In the genomic region with DNA sequence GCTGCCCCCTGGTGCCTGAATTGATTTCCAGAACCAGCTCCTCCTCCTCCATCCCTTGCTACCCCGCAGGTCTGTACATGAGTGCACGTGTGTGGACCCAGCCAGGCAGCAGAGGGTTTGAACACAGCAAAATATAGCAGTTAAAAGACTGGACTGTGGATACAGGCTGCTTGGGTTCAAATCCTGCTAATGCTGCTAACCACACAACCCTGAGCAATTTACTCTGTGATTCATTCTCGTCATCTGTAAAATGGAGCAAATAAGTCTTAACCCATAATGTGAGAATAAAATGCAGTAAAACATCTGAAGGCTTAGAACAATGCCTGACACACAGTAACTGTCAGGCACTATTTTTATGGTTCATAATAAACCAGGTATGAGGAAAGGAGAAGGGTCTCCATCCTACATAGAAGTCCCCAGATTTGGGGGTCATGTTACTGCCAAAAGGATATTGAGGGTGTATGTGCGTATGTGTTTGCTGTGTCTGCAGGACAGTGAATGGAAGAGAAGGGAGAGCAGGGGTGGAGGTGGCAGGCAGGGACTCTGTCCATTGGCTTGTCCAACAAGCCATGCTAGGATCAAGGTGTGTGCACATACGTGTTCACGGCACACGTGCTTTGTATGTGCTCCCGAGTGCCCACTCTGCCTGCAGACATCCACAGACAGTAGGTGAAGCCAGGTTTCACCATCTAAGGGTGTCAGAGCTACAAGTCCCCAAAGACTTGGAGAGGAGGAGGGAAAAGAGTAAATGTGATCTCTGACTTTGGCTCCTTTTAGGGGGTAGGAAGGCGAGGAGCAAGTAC, we compare ENCODE assay signal across 9 cellular contexts. TPM values are rescaled to one million over a fixed set of nuclear protein-coding genes. Genes with fewer than 3 reads are reported as not detected.
DNase-seq lines count a peak whose midpoint lies in the region; ATAC-seq and TF ChIP-seq lines count a peak whose summit lies in the region.
"Had no signal": no experiment of that assay in that cellular context is flagged by ENCODE, and none has a peak within 500 bp of the region (broad histone marks: within the 10 kb centered on the region; RNA-seq: fewer than 3 reads in every experiment).

No MANE protein-coding gene starts in this region.

- H3K9me3 Mint-ChIP-seq in CD14-positive monocyte = no peaks in the 10 kb centered on the region

- no peak for DNase-seq in CD14-positive monocyte (ENCODE audit: low spot score)
- no peak for DNase-seq in PC-3
- DNase-seq in epithelial cell of esophagus (ENCODE audit: low read depth) = no peak
- no peak for DNase-seq in retinal pigment epithelial cell (ENCODE audit: low read depth)
- DNase-seq in NCI-H226 = no peak
- DNase-seq in SKM-1 treated with dmso at 0.1 percent for 144 hours (lab: John Stamatoyannopoulos, UW; ENCODE audit: unreplicated experiment) = no peak
- no peak for DNase-seq in NCI-H1930 (lab: John Stamatoyannopoulos, UW)

- peak overlapping the region; percentile 74 for H2AFZ ChIP-seq in PC-3 (ENCODE audit: low read length)

- H3K4me1 Mint-ChIP-seq in CD14-positive monocyte = peaks cover 44% of the 10 kb centered on the region

- H3K4me3 ChIP-seq in PC-3 (ENCODE audit: low read length) (peak overlapping the region; percentile 69; the same call in 1 of the 2 replicates), epithelial cell of esophagus (ENCODE audit: low read length) (no peak overlapping the region), retinal pigment epithelial cell (ENCODE audit: low read length) (peak overlapping the region; percentile 64)

- peak overlapping the region; percentile 82 for H3K27ac ChIP-seq in PC-3 (ENCODE audit: low read length)

- peaks cover 6 to 11% of the 10 kb centered on the region in 2 donors for H3K36me3 Mint-ChIP-seq in CD14-positive monocyte

- no peaks in the 10 kb centered on the region for H3K27me3 ChIP-seq in PC-3 (ENCODE audit: low read length)

- no TSS peak for BruUV-seq in PC-3 (replicated peaks; lab: Mats Ljungman, UMichigan)

- peak overlapping the region; percentile 95 to 100 (median 99) for H3K27ac Mint-ChIP-seq in CD14-positive monocyte

- H3K79me2 ChIP-seq in PC-3 (ENCODE audit: low read length) = no peaks in the 10 kb centered on the region

- intact Hi-C loops in CD14-positive monocyte (cut with micrococcal nuclease) = loop anchor here (5.0 kb wide), 2 partner anchors 35 to 40 kb away; a partner anchor contains a TSS
- intact Hi-C loops in PC-3 (cut with micrococcal nuclease) = loop anchor here (1.0 kb wide), 2 partner anchors 43 to 104 kb away; no protein-coding TSS in a partner anchor

- POLR2A ChIA-PET in PC-3 (lab: Charles Lee; ENCODE audit: unreplicated experiment) = interaction anchor here (0.5 to 1.5 kb wide), 6 partner anchors 15 to 117 kb away, joined by 3 to 11 read pairs (median 6); a partner anchor contains a TSS

- peak overlapping the region; percentile 95 for H3K4me2 ChIP-seq in PC-3 (ENCODE audit: low read length)

- peak; percentile 54 for ATAC-seq in GM21381 (IDR thresholded peaks at IDR 0.05; ENCODE audit: unreplicated experiment)
- no peak for ATAC-seq in PC-3

- no peaks in the 10 kb centered on the region for H4K20me1 ChIP-seq in PC-3 (ENCODE audit: low read length)

- H3F3A ChIP-seq in PC-3 (ENCODE audit: low read length, unreplicated experiment) = no peaks in the 10 kb centered on the region

- TF ChIP-seq CTCF in CD14-positive monocyte (IDR thresholded peaks at IDR 0.05) (peak; percentile 38), PC-3 (conservative IDR thresholded peaks at IDR 0.05; ENCODE audit: low read depth, low read length) (peak; percentile 91; the same call in 1 of the 2 replicates), epithelial cell of esophagus (IDR thresholded peaks at IDR 0.05; ENCODE audit: insufficient read depth, low read depth, low read length, missing control alignments) (peak; percentile 77), retinal pigment epithelial cell (conservative IDR thresholded peaks at IDR 0.05; ENCODE audit: low read depth, low read length) (peak; percentile 77)

- H3K36me3 ChIP-seq in PC-3 (ENCODE audit: low read depth, low read length) = no peaks in the 10 kb centered on the region

- CTCF ChIA-PET in PC-3 (lab: Charles Lee) = interaction anchor here (0.8 to 2.6 kb wide), 8 partner anchors 11 to 104 kb away, joined by 4 to 78 read pairs (median 8); a partner anchor contains a TSS

- no peaks in the 10 kb centered on the region for H3K9me3 ChIP-seq in PC-3 (ENCODE audit: low read length)

- peak overlapping the region; percentile 98 to 99 for H3K4me3 Mint-ChIP-seq in CD14-positive monocyte

- H3K27me3 Mint-ChIP-seq in CD14-positive monocyte (ENCODE audit: low read depth in 3 of 3) = peaks cover 0 to 5% (median 5%) of the 10 kb centered on the region in 3 donors

- H3K9me2 ChIP-seq in PC-3 (replicated peaks; ENCODE audit: low read length) = no peaks in the 10 kb centered on the region

- H3K4me1 ChIP-seq in PC-3 (ENCODE audit: insufficient read depth, low read length) = peaks cover 32% of the 10 kb centered on the region

- peak overlapping the region; percentile 6; the same call in 1 of the 2 replicates for H3K9ac ChIP-seq in PC-3 (ENCODE audit: low read length)

RNA-seq across cellular contexts. Expression of a gene that starts 1.5 kb away (rescaled TPM):
- 100 to 1,000 TPM; 132 to 154 TPM for polyA plus RNA-seq in CD14-positive monocyte
- 20.8 and 28.4 TPM in 2 replicates for total RNA-seq in PC-3 (2014; rRNA removed)

RNA-seq across cellular contexts. Expression of a gene that starts 15.6 kb away (rescaled TPM):
- 10 to 100 TPM in 1 of 2 donors, 1 to 10 TPM in 1; 5.5 to 10.5 TPM for polyA plus RNA-seq in CD14-positive monocyte
- total RNA-seq in PC-3 (2014; rRNA removed) = 14.7 and 21.8 TPM in 2 replicates

RNA-seq across cellular contexts. Expression of a gene that starts 23.8 kb away (rescaled TPM):
- polyA plus RNA-seq in CD14-positive monocyte = 1 to 10 TPM in 1 of 2 donors, under 1 TPM in 1; 1.00 to 2.7 TPM
- 17.4 and 20.2 TPM in 2 replicates for total RNA-seq in PC-3 (2014; rRNA removed)

RNA-seq across cellular contexts. Expression of a gene that starts 34.1 kb away (rescaled TPM):
- polyA plus RNA-seq in CD14-positive monocyte = 1 to 10 TPM; 1.9 to 2.2 TPM
- 16.4 and 18.3 TPM in 2 replicates for total RNA-seq in PC-3 (2014; rRNA removed)

RNA-seq across cellular contexts. Expression of a gene that starts 34.7 kb away (rescaled TPM):
- 1 to 10 TPM in 1 of 2 donors, under 1 TPM in 1; 0.35 to 1.5 TPM for polyA plus RNA-seq in CD14-positive monocyte
- total RNA-seq in PC-3 (2014; rRNA removed) = not detected in 2 replicates
- total RNA-seq: lung microvascular endothelial cell had no signal

Comparison
In these comparisons a context has a peak if more than half of its experiments do, and no peak if none do; other contexts are left out.
1. CTCF ChIP-seq: peak in every context shown above with its lines; median percentile 91 in PC-3; 77 in epithelial cell of esophagus; 77 in retinal pigment epithelial cell; 38 in CD14-positive monocyte.